In the genomic region with DNA sequence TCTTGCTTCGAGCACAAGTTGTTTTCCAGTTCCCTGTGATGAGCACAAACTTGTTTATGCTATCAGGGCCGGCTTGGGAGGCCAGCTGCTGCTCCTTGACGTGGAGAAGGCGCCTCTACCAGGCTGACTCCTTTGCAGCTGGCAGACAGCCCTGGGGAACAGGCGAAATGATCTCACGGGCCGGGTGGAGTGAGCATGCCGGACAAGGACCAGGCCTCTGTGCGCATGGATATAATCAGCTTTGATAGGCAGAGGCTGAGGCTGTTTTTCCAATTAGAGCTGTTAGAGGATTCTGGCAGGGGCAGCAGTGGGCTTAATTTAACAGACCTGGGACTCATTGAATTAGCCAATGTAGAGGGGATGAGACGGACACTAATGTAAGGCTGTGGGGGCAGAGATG, we compare ENCODE assay signal across 15 cellular contexts. TPM values are rescaled to one million over a fixed set of nuclear protein-coding genes. Genes with fewer than 3 reads are reported as not detected.
DNase-seq lines count a peak whose midpoint lies in the region; ATAC-seq, FAIRE-seq and TF ChIP-seq lines count a peak whose summit lies in the region.
"Had no signal": no experiment of that assay in that cellular context is flagged by ENCODE, and none has a peak within 500 bp of the region (broad histone marks: within the 10 kb centered on the region; RNA-seq: fewer than 3 reads in every experiment).

No MANE protein-coding gene starts in this region.

- TF ChIP-seq CTCF in cardiac fibroblast (IDR thresholded peaks at IDR 0.05; ENCODE audit: low read depth, low read length) (no peak), hepatocyte (IDR thresholded peaks at IDR 0.05; ENCODE audit: poor library complexity) (no peak), GM10266 (IDR thresholded peaks at IDR 0.05; ENCODE audit: control insufficient read depth, insufficient read depth, low read depth, missing control alignments) (no peak)

- no peak for FAIRE-seq in small intestine (lab: Jason Lieb, UNC)
- FAIRE-seq: TTC549 had no signal

- no peak overlapping the region for H3K4me3 ChIP-seq in cardiac fibroblast (replicated peaks in 1 of 2; ENCODE audit: low read depth in 2 of 2, low read length in 2 of 2)
- H3K4me3 ChIP-seq in hepatocyte: no peak overlapping the region
- no peak overlapping the region for H3K4me3 ChIP-seq in small intestine (ENCODE audit: low read depth in 1 of 2, low read length in 2 of 2)
- H3K4me3 ChIP-seq: BLaER1, GM23338 had no signal

- H4K20me1 ChIP-seq in hepatocyte (ENCODE audit: insufficient read depth, poor library complexity, severe bottlenecking): no peaks in the 10 kb centered on the region
- H4K20me1 ChIP-seq: BLaER1 had no signal

- no peaks in the 10 kb centered on the region for H3K9me2 ChIP-seq in hepatocyte (replicated peaks; ENCODE audit: insufficient read depth)

- no peaks in the 10 kb centered on the region for H3K79me2 ChIP-seq in hepatocyte

- H3K4me1 ChIP-seq in hepatocyte (ENCODE audit: insufficient read depth) (peaks cover 2% of the 10 kb centered on the region), small intestine (ENCODE audit: control insufficient read depth in 2 of 2, insufficient read depth in 1 of 2, low read depth in 1 of 2, low read length in 1 of 2) (peaks cover 0 to 4% of the 10 kb centered on the region in 2 donors)
- H3K4me1 ChIP-seq: BLaER1 had no signal

- peak; percentile 18 for DNase-seq in GM03348 (ENCODE audit: low spot score)
- peak; percentile 63 to 70 for DNase-seq in cardiac fibroblast (ENCODE audit: low read depth in 2 of 2)
- peak; percentile 80 for DNase-seq in hepatocyte (ENCODE audit: low spot score)
- peak; percentile 42 for DNase-seq in small intestine
- DNase-seq in GM10266 (ENCODE audit: extremely low spot score): no peak
- DNase-seq in KG1 (lab: John Stamatoyannopoulos, UW): no peak
- DNase-seq in NCI-H524 treated with DMSO at 0.1 percent for 48 hours (lab: John Stamatoyannopoulos, UW): no peak
- DNase-seq: activated CD4-positive, alpha-beta T cell treated with anti-CD3 and anti-CD28 coated beads, Interleukin-2, amount 50 U/mL, for 4 hours; endodermal cell; NCI-H1436 had no signal

- no peaks in the 10 kb centered on the region for H3K27me3 ChIP-seq in hepatocyte
- H3K27me3 ChIP-seq in small intestine (ENCODE audit: control insufficient read depth in 2 of 2, insufficient read depth in 2 of 2, low read length in 2 of 2): no peaks in the 10 kb centered on the region
- H3K27me3 ChIP-seq: BLaER1 had no signal

- H3K27ac ChIP-seq in hepatocyte: no peak overlapping the region
- peak overlapping the region in 1 of 2 donors; percentile 70 for H3K27ac ChIP-seq in small intestine (ENCODE audit: low read depth in 1 of 2, low read length in 1 of 2)
- H3K27ac ChIP-seq: BLaER1 had no signal

- H3K4me2 ChIP-seq in hepatocyte: no peak overlapping the region
- H3K4me2 ChIP-seq: BLaER1, GM23338 had no signal

- H3K36me3 ChIP-seq in hepatocyte (replicated peaks; ENCODE audit: insufficient read depth, low read depth) (no peaks in the 10 kb centered on the region), small intestine (ENCODE audit: control insufficient read depth in 2 of 2, insufficient read depth in 2 of 2, low read length in 2 of 2) (no peaks in the 10 kb centered on the region)
- H3K36me3 ChIP-seq: BLaER1 had no signal

- WGBS in hepatocyte (ENCODE audit: low lambda C conversion rate, missing lambda C conversion rate): 38% methylated on average over 9 of the region's 10 CpGs
- WGBS in small intestine, 3 donors: 24 to 47% (median 43%) methylated on average over 10 of the region's 10 CpGs

- H3K9me3 ChIP-seq in hepatocyte (ENCODE audit: low read depth) (no peaks in the 10 kb centered on the region), small intestine (ENCODE audit: control insufficient read depth, low read depth) (no peaks in the 10 kb centered on the region)
- H3K9me3 ChIP-seq: BLaER1 had no signal

- no peak overlapping the region for H2AFZ ChIP-seq in hepatocyte
- H2AFZ ChIP-seq: GM23338 had no signal

- no peak for ATAC-seq in GM21825 (IDR thresholded peaks at IDR 0.05; ENCODE audit: unreplicated experiment)
- ATAC-seq: GM23338 had no signal

RNA-seq across cellular contexts. Expression of gene FAM163A, which starts 38.9 kb away (rescaled TPM):
- total RNA-seq in hepatocyte: 0.12 and 0.43 TPM in 2 replicates
- polyA plus RNA-seq in hepatocyte (0.87 and 2.2 TPM in 2 replicates), small intestine (1 to 10 TPM in 1 of 3 donors, under 1 TPM in 1, not detected in 1; 0.27 to 1.6 TPM)
- total RNA-seq: endodermal cell, GM23338, osteocyte had no signal
- polyA plus RNA-seq: GM23338 had no signal

Comparison
In these comparisons a context has a peak if more than half of its experiments do, and no peak if none do; other contexts are left out.
1. DNase-seq: peak in GM03348 (single experiment), cardiac fibroblast (2 of 2), hepatocyte (single experiment) and small intestine (single experiment); none in GM10266 (single experiment), KG1 (single experiment) and NCI-H524 treated with DMSO at 0.1 percent for 48 hours (single experiment).